In the genomic region with DNA sequence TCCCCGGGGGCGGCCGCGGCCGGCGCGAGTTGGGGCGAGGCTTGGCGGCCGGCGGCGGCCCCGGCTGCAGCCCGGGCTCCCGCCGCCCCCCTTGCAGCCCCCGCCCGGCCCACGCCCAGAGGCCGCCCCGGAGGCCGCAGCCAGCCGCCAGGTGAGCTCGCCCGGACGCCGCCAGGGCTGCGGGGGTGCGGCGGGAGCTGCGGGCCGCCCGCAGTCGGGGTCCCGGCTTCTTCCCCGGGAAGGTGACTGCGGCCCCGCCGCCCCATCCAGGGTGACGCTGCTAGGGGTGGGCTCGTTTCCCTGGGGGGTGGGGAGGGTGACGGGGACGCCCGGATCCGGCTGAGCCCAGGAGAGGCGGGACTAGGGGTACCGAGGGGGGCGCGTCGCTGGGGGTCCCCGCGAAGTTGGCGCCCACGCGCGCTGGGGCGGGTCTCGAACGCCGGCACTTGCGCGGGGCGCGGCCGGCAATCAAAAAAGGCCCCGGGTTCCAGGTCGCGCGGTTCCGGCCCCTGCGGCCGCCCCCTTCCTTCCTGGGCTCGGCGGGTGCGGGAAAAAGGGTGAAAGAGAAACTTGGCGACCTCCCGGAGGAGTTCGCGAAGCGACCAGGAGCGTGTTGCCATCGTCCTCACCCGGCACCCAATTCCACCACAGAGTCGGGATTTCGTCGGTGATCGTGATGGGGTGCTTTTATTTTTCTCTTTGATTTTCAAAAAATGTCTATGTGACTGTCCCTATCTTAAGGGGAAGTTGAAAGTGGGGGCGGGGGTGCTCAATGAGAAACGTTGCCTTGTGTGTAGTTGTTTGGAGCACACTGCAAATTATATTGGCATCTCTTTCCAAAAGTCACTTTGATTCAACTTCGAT, we compare ENCODE assay signal across 8 cellular contexts. TPM values are rescaled to one million over a fixed set of nuclear protein-coding genes. Genes with fewer than 3 reads are reported as not detected.
A peak's percentile ranks its signal among the peaks of the same experiment; 100 is the strongest.
DNase-seq lines count a peak whose midpoint lies in the region; ATAC-seq and TF ChIP-seq lines count a peak whose summit lies in the region.

No MANE protein-coding gene starts in this region.

- H3K4me3 ChIP-seq in gastroesophageal sphincter, result peak overlapping the region; percentile 97 to 100
- H3K4me3 ChIP-seq in tibial artery, result peak overlapping the region; percentile 98 to 99

- ATAC-seq in HG02623 (IDR thresholded peaks at IDR 0.05; ENCODE audit: unreplicated experiment) (peak; percentile 40), gastroesophageal sphincter (peak; percentile 80)

- no peak for TF ChIP-seq POLR2A in gastroesophageal sphincter (IDR thresholded peaks at IDR 0.05)

- no peaks in the 10 kb centered on the region for H3K27me3 ChIP-seq in gastroesophageal sphincter
- no peaks in the 10 kb centered on the region for H3K27me3 ChIP-seq in tibial artery

- H3K4me1 ChIP-seq in gastroesophageal sphincter, result peaks cover 5 to 34% (median 10%) of the 10 kb centered on the region in 3 donors
- peaks cover 0 to 20% (median 12%) of the 10 kb centered on the region in 4 donors for H3K4me1 ChIP-seq in tibial artery

- H3K9me3 ChIP-seq in gastroesophageal sphincter (no peaks in the 10 kb centered on the region), tibial artery (no peaks in the 10 kb centered on the region)

- intact Hi-C loops in tibial artery (cut with DNase I; ENCODE audit: low total_unique reads), result loop anchor here (5.0 kb wide), 1 partner anchor 48 kb away; a partner anchor contains a TSS

- TF ChIP-seq CTCF in gastroesophageal sphincter (IDR thresholded peaks at IDR 0.05) (no peak), tibial artery (IDR thresholded peaks at IDR 0.05) (no peak)

- 0 to 1% methylated on average over 5 to 16 of the region's 90 CpGs for WGBS in gastroesophageal sphincter (ENCODE audit: low coverage in 1 of 2), 2 donors

- TF ChIP-seq EP300 in gastroesophageal sphincter (IDR thresholded peaks at IDR 0.05), result no peak

- H3K36me3 ChIP-seq in gastroesophageal sphincter, result no peaks in the 10 kb centered on the region
- no peaks in the 10 kb centered on the region for H3K36me3 ChIP-seq in tibial artery

- H3K27ac ChIP-seq in gastroesophageal sphincter (peak overlapping the region; percentile 90 to 95 (median 90)), tibial artery (peak overlapping the region; percentile 94 to 95)

- DNase-seq in NCI-H1417 (lab: John Stamatoyannopoulos, UW) (peak in 2 of 3 experiments; percentile 50 to 62), NCI-H1417 treated with DMSO at 0.1 percent for 48 hours (lab: John Stamatoyannopoulos, UW) (no peak), NOMO-1 treated with DMSO at 0.1 percent for 48 hours (lab: John Stamatoyannopoulos, UW; ENCODE audit: unreplicated experiment) (peak; percentile 50), nucleus accumbens (lab: John Stamatoyannopoulos, UW) (peak in 34 of 56 donors; percentile 5 to 59 (median 28)), tibial artery (peak; percentile 55 to 72)
- DNase-seq in activated T-helper 9 cell treated with anti-CD3 and anti-CD28 coated beads, Interleukin-2, amount 50 U/mL, for 16 hours (ENCODE audit: low read depth), result peak; percentile 24

RNA-seq across cellular contexts. Expression of a gene that starts 0.6 kb away (rescaled TPM):
- 10 to 100 TPM; 15.5 to 36.3 (median 19.8) TPM for total RNA-seq in gastroesophageal sphincter

RNA-seq across cellular contexts. Expression of a gene that starts 0.6 kb away (rescaled TPM):
- 10 to 100 TPM; 61.4 to 84.4 (median 81.1) TPM for total RNA-seq in gastroesophageal sphincter

RNA-seq across cellular contexts. Expression of a gene that starts 45.1 kb away (rescaled TPM):
- not detected for total RNA-seq in gastroesophageal sphincter

RNA-seq across cellular contexts. Expression of a gene that starts 47.9 kb away (rescaled TPM):
- not detected for total RNA-seq in gastroesophageal sphincter
